Comparison of ENCODE assay signal across 8 cellular contexts in the genomic region with DNA sequence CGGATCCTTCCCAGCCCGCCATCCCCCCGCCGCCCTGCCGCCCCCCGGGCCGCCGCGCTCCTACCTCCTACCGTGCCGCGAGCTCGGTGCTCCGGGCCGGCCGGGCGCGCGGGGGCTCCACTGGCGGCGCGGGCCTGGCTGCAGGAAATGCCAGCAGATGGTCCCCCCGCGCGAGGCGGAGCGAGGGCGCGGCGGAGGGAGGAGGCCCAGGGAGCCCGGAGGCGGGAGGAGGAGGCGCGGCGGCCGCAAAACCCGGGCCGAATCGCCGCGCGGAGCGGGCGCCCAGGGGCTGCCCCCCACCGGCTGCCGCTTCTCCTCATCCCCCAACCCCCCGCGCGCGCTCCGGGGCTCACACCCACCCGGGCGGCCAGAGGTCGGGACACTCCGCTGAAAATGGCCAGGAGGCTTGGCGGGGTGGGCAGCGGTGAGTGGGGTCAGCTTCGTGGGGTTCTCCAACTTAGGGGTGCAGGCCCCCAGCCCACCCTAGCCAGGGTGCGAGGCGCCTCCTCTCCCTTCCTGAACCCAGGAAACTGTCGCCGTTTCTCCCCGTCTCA. TPM values are rescaled to one million over a fixed set of nuclear protein-coding genes. Genes with fewer than 3 reads are reported as not detected.
DNase-seq lines count a peak whose midpoint lies in the region; ATAC-seq, FAIRE-seq and TF ChIP-seq lines count a peak whose summit lies in the region.

TSS of gene OSBPL5 (minus strand) at position 159 of the 554 bp plus-strand sequence. CDS start 36,162 bp downstream, outside the sequence.

- peak within 1 kb of the TSS; percentile 91 for H3K9ac ChIP-seq in muscle layer of colon (ENCODE audit: low read length)

- peak within 1 kb of the TSS; percentile 76 for H3K27ac ChIP-seq in muscle layer of colon (ENCODE audit: low read depth, low read length)

- no peak for TF ChIP-seq POLR2A in GM12891 (IDR thresholded peaks at IDR 0.05; ENCODE audit: low read depth, low read length)

- DNase-seq in GM12891 (ENCODE audit: insufficient read length, low spot score) (peak; percentile 35), NOMO-1 treated with dmso at 0.1 percent for 144 hours (lab: John Stamatoyannopoulos, UW; ENCODE audit: unreplicated experiment) (peak; percentile 53), fibroblast of mammary gland (ENCODE audit: low read depth) (peak; percentile 53), NCI-H1048 (lab: John Stamatoyannopoulos, UW) (no peak)
- peak; percentile 77 for DNase-seq in activated effector memory CD4-positive, alpha-beta T cell treated with anti-CD3 and anti-CD28 coated beads, Interleukin-2, amount 50 U/mL, for 16 hours
- peak in 4 of 6 experiments; percentile 23 to 42 (median 30) for DNase-seq in stimulated activated naive CD4-positive, alpha-beta T cell (lab: John Stamatoyannopoulos, UW)

- no peak for FAIRE-seq in GM12891 (lab: Jason Lieb, UNC)

- peaks cover 0 to under 1% of the 10 kb centered on the region in 2 donors for H3K27me3 ChIP-seq in muscle layer of colon (ENCODE audit: control insufficient read depth in 1 of 2, insufficient read depth in 2 of 2, low read length in 2 of 2)

- no peak for ATAC-seq in GM19463 (IDR thresholded peaks at IDR 0.05; ENCODE audit: unreplicated experiment)

- no peaks in the 10 kb centered on the region for H3K36me3 ChIP-seq in muscle layer of colon (ENCODE audit: insufficient read depth, low read length)

- H3K4me1 ChIP-seq in muscle layer of colon (ENCODE audit: insufficient read depth, low read length), result peaks cover 55% of the 10 kb centered on the region

- no peaks in the 10 kb centered on the region for H3K9me3 ChIP-seq in muscle layer of colon (ENCODE audit: low read length)

- H3K4me3 ChIP-seq in fibroblast of mammary gland (ENCODE audit: control insufficient read depth, low read depth, low read length) (peak within 1 kb of the TSS; percentile 83), muscle layer of colon (ENCODE audit: low read depth in 1 of 2, low read length in 2 of 2) (peak within 1 kb of the TSS; percentile 10 to 91)

- no peak for TF ChIP-seq CTCF in fibroblast of mammary gland (conservative IDR thresholded peaks at IDR 0.05; ENCODE audit: control insufficient read depth, insufficient read depth, low read depth, low read length)

TF ChIP-seq in GM12891, 5 proteins besides CTCF, POLR2A, EP300 and RAD21:
- TF ChIP-seq POU2F2 (IDR thresholded peaks at IDR 0.05; ENCODE audit: low read depth, low read length) (no peak), SPI1 (IDR thresholded peaks at IDR 0.05; ENCODE audit: low read depth, low read length) (no peak), TAF1 (IDR thresholded peaks at IDR 0.05; ENCODE audit: low read depth, low read length) (no peak), PAX5 (IDR thresholded peaks at IDR 0.05; ENCODE audit: insufficient read depth, low read length, severe bottlenecking) (no peak), POLR2AphosphoS5 (IDR thresholded peaks at IDR 0.05; ENCODE audit: low read depth, low read length) (no peak)
TF ChIP-seq in GM12891: peak in this region for 0.

RNA-seq across cellular contexts. Expression of gene OSBPL5, which starts in this region (rescaled TPM):
- not detected for polyA plus RNA-seq in GM12891 (2012; ENCODE audit: low read depth, missing spikeins)
